ENCODE assay signal across 10 cellular contexts in genomic region chr5:151663617-151664322, GRCh38. TPM values are rescaled to one million over a fixed set of nuclear protein-coding genes. Genes with fewer than 3 reads are reported as not detected.
DNase-seq lines count a peak whose midpoint lies in the region; ATAC-seq and TF ChIP-seq lines count a peak whose summit lies in the region.
"Had no signal": no experiment of that assay in that cellular context is flagged by ENCODE, and none has a peak within 500 bp of the region (broad histone marks: within the 10 kb centered on the region; RNA-seq: fewer than 3 reads in every experiment).

No MANE protein-coding gene starts in this region.

- intact Hi-C loops in Right ventricle myocardium inferior (cut with DNase I) (loop anchor here (2.0 to 5.0 kb wide), 2 partner anchors 19 to 34 kb away; no protein-coding TSS in a partner anchor), cardiac septum (cut with DNase I) (no loop called here), aorta (cut with DNase I) (loop anchor here in 1 of 2 donors (5.0 kb wide), 1 partner anchor 34 kb away; no protein-coding TSS in a partner anchor)

- DNase-seq in Right ventricle myocardium inferior (ENCODE audit: missing footprints) (no peak), cardiac septum (ENCODE audit: low spot score) (no peak), brain microvascular endothelial cell (no peak), lung microvascular endothelial cell (ENCODE audit: low read depth in 2 of 2) (peak; percentile 61 to 70), aorta (peak in 1 of 2 donors; percentile 65), KG1 (lab: John Stamatoyannopoulos, UW) (no peak), NCI-H2107 treated with DMSO at 0.1 percent for 48 hours (lab: John Stamatoyannopoulos, UW; ENCODE audit: unreplicated experiment) (no peak)
- DNase-seq in activated CD4-positive, alpha-beta memory T cell treated with anti-CD3 and anti-CD28 coated beads, Interleukin-2, amount 10 ng/mL, durations not matched to agents 7 days and 5 days, result no peak
- DNase-seq: SJCRH30 had no signal

- peaks cover 78% of the 10 kb centered on the region for H3K36me3 ChIP-seq in brain microvascular endothelial cell (replicated peaks)
- H3K36me3 ChIP-seq in aorta (ENCODE audit: control insufficient read depth in 1 of 2, insufficient read depth in 2 of 2, low read length in 1 of 2), result peaks cover 8 to 31% of the 10 kb centered on the region in 2 donors

- no peaks in the 10 kb centered on the region for H3K36me3 Mint-ChIP-seq in activated CD4-positive, alpha-beta memory T cell treated with anti-CD3 and anti-CD28 coated beads, Interleukin-2, amount 10 ng/mL, durations not matched to agents 7 days and 5 days (ENCODE audit: low read depth)

- ATAC-seq in Right ventricle myocardium inferior, result peak; percentile 75
- peak; percentile 48 for ATAC-seq in aorta (ENCODE audit: low FRiP score)

- H3K9me3 ChIP-seq in aorta (ENCODE audit: control insufficient read depth, low read length), result no peaks in the 10 kb centered on the region
- H3K9me3 ChIP-seq: SJCRH30 had no signal

- in situ Hi-C loops in brain microvascular endothelial cell (cut with HindIII; ENCODE audit: low pct_ligation_motif_present, low sequenced_read_pairs), result no loop called here

- H3K27ac ChIP-seq in brain microvascular endothelial cell (peak overlapping the region; percentile 79), aorta (ENCODE audit: low read depth in 1 of 2, low read length in 2 of 2) (peak overlapping the region; percentile 53 to 80)
- H3K27ac ChIP-seq: SJCRH30 had no signal

- TF ChIP-seq CTCF in brain microvascular endothelial cell (IDR thresholded peaks at IDR 0.05; ENCODE audit: low read depth, low read length, missing control alignments), result no peak

- POLR2A ChIA-PET in activated CD4-positive, alpha-beta memory T cell treated with anti-CD3 and anti-CD28 coated beads, Interleukin-2, amount 10 ng/mL, durations not matched to agents 7 days and 5 days (lab: Charles Lee), result interaction anchor here (1.0 kb wide), 1 partner anchor 30 kb away, joined by 3 read pairs; no protein-coding TSS in a partner anchor

- CTCF ChIA-PET in activated CD4-positive, alpha-beta memory T cell treated with anti-CD3 and anti-CD28 coated beads, Interleukin-2, amount 10 ng/mL, durations not matched to agents 7 days and 5 days (lab: Charles Lee), result interaction anchor here (0.8 to 7.1 kb wide), 3 partner anchors 11 to 107 kb away, joined by 3 to 41 read pairs (median 3); no protein-coding TSS in a partner anchor

- H3K4me3 ChIP-seq in brain microvascular endothelial cell (ENCODE audit: low read depth, low read length), result no peak overlapping the region
- no peak overlapping the region for H3K4me3 ChIP-seq in aorta (ENCODE audit: low read length in 2 of 2)
- H3K4me3 ChIP-seq: SJCRH30 had no signal

- H3K4me1 Mint-ChIP-seq in activated CD4-positive, alpha-beta memory T cell treated with anti-CD3 and anti-CD28 coated beads, Interleukin-2, amount 10 ng/mL, durations not matched to agents 7 days and 5 days, result peaks cover 19% of the 10 kb centered on the region

- no peak overlapping the region for H3K27ac Mint-ChIP-seq in activated CD4-positive, alpha-beta memory T cell treated with anti-CD3 and anti-CD28 coated beads, Interleukin-2, amount 10 ng/mL, durations not matched to agents 7 days and 5 days
- H3K27ac Mint-ChIP-seq: progenitor cell of endocrine pancreas had no signal

- H3K27me3 Mint-ChIP-seq in activated CD4-positive, alpha-beta memory T cell treated with anti-CD3 and anti-CD28 coated beads, Interleukin-2, amount 10 ng/mL, durations not matched to agents 7 days and 5 days, result peaks cover 8% of the 10 kb centered on the region

- 9 to 12% methylated on average over 18 of the region's 18 CpGs for WGBS in aorta, 2 donors

- no peak overlapping the region for H3K4me3 Mint-ChIP-seq in activated CD4-positive, alpha-beta memory T cell treated with anti-CD3 and anti-CD28 coated beads, Interleukin-2, amount 10 ng/mL, durations not matched to agents 7 days and 5 days

- H3K9me3 Mint-ChIP-seq in activated CD4-positive, alpha-beta memory T cell treated with anti-CD3 and anti-CD28 coated beads, Interleukin-2, amount 10 ng/mL, durations not matched to agents 7 days and 5 days, result no peaks in the 10 kb centered on the region

- H3K4me1 ChIP-seq in aorta (ENCODE audit: control insufficient read depth in 1 of 2, insufficient read depth in 2 of 2, low read length in 2 of 2), result peaks cover 0 to 4% of the 10 kb centered on the region in 2 donors
- H3K4me1 ChIP-seq: SJCRH30 had no signal

- H3K27me3 ChIP-seq in brain microvascular endothelial cell (replicated peaks), result no peaks in the 10 kb centered on the region
- no peaks in the 10 kb centered on the region for H3K27me3 ChIP-seq in aorta (ENCODE audit: control insufficient read depth in 1 of 2, insufficient read depth in 2 of 2, low read length in 1 of 2)
- H3K27me3 ChIP-seq: SJCRH30 had no signal

RNA-seq across cellular contexts. Expression of gene SPARC, which starts 22.9 kb away (rescaled TPM):
- total RNA-seq in Right ventricle myocardium inferior, result 517 TPM
- 539 TPM for total RNA-seq in cardiac septum
- total RNA-seq in lung microvascular endothelial cell, result 92.5 and 367 TPM in 2 replicates
- 1,000 to 10,000 TPM; 2,087 to 2,608 TPM for total RNA-seq in aorta
- 1,000 to 10,000 TPM; 1,151 to 1,861 TPM for polyA plus RNA-seq in aorta
- under 1 TPM in 1 of 2 experiments, not detected in 1; 0.25 TPM for total RNA-seq in activated CD4-positive, alpha-beta memory T cell treated with anti-CD3 and anti-CD28 coated beads, Interleukin-2, amount 10 ng/mL, durations not matched to agents 7 days and 5 days

Comparison
In these comparisons a context has a peak if more than half of its experiments do, and no peak if none do; other contexts are left out.
1. DNase-seq: peak in lung microvascular endothelial cell (2 of 2); none in Right ventricle myocardium inferior (single experiment), cardiac septum (single experiment), brain microvascular endothelial cell (single experiment), KG1 (single experiment), activated CD4-positive, alpha-beta memory T cell treated with anti-CD3 and anti-CD28 coated beads, Interleukin-2, amount 10 ng/mL, durations not matched to agents 7 days and 5 days (single experiment) and NCI-H2107 treated with DMSO at 0.1 percent for 48 hours (single experiment).
2. RNA of gene SPARC, which starts 22.9 kb away (total RNA-seq): 2,087 to 2,608 TPM in aorta, 539 TPM in cardiac septum (single experiment), 517 TPM in Right ventricle myocardium inferior (single experiment) and 92.5 to 367 TPM in lung microvascular endothelial cell; 0.25 TPM in activated CD4-positive, alpha-beta memory T cell treated with anti-CD3 and anti-CD28 coated beads, Interleukin-2, amount 10 ng/mL, durations not matched to agents 7 days and 5 days; every median in the first group is over 10 times any median in the second.